1 cellular context compared by ENCODE assay signal in genomic region chr9:132991351-132992300, GRCh38.
TF ChIP-seq lines count a peak whose summit lies in the region.

No MANE protein-coding gene starts in this region.

TF ChIP-seq in SK-N-SH, 30 proteins besides CTCF, POLR2A, EP300 and RAD21 (continued from another document):
- TF ChIP-seq REST (IDR thresholded peaks at IDR 0.05; ENCODE audit: low read depth, low read length), result no peak
- no peak for TF ChIP-seq RCOR1 (IDR thresholded peaks at IDR 0.05; ENCODE audit: low read length)
- TF ChIP-seq EZH2phosphoT487 (IDR thresholded peaks at IDR 0.05; ENCODE audit: borderline replicate concordance, low read depth), result no peak
- no peak for TF ChIP-seq YY1 (IDR thresholded peaks at IDR 0.05; ENCODE audit: low read depth)
- no peak for TF ChIP-seq NRF1 (IDR thresholded peaks at IDR 0.05; ENCODE audit: low read depth, low read length)
- no peak for TF ChIP-seq RFX5 (IDR thresholded peaks at IDR 0.05; ENCODE audit: low read length)
- no peak for TF ChIP-seq JUND (IDR thresholded peaks at IDR 0.05)
- no peak for TF ChIP-seq GABPA (IDR thresholded peaks at IDR 0.05; ENCODE audit: low read depth)
